1 cellular context compared by ENCODE assay signal in the genomic region with DNA sequence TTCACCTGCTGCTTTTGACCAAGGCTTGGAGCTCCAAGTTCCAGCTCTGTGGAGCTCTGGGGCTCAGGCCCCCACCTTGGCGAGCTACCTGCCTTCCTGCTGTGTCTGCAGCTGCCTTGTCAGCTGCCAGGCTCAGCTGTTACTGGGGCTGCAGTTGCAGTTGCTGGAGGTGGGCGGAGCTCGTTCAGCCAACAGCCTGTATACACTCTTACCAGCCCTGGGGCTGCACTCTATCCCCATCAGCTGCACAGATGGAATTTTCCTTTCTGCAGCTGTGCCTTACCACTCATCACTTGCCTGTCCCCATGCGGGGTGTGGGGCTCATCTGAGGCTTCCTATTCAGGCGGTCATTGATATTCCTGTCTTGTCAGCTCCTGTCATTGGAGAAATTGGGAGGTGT.
TF ChIP-seq lines count a peak whose summit lies in the region.

No MANE protein-coding gene starts in this region.

TF ChIP-seq in WTC11, 78 proteins besides CTCF, POLR2A, EP300 and RAD21 (continued from another document):
- TF ChIP-seq, protein P1, sequence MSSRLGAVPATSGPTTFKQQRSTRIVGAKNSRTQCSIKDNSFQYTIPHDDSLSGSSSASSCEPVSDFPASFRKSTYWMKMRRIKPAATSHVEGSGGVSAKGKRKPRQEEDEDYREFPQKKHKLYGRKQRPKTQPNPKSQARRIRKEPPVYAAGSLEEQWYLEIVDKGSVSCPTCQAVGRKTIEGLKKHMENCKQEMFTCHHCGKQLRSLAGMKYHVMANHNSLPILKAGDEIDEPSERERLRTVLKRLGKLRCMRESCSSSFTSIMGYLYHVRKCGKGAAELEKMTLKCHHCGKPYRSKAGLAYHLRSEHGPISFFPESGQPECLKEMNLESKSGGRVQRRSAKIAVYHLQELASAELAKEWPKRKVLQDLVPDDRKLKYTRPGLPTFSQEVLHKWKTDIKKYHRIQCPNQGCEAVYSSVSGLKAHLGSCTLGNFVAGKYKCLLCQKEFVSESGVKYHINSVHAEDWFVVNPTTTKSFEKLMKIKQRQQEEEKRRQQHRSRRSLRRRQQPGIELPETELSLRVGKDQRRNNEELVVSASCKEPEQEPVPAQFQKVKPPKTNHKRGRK (CRISPR knock-in tag; IDR thresholded peaks at IDR 0.05; ENCODE audit: borderline replicate concordance), result no peak
- no peak for TF ChIP-seq NFATC4 (CRISPR knock-in tag; IDR thresholded peaks at IDR 0.05)
- TF ChIP-seq, protein P2, sequence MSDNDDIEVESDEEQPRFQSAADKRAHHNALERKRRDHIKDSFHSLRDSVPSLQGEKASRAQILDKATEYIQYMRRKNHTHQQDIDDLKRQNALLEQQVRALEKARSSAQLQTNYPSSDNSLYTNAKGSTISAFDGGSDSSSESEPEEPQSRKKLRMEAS (CRISPR knock-in tag; IDR thresholded peaks at IDR 0.05), result no peak
- no peak for TF ChIP-seq SMAD4 (CRISPR knock-in tag; IDR thresholded peaks at IDR 0.05)
- TF ChIP-seq, protein P3, sequence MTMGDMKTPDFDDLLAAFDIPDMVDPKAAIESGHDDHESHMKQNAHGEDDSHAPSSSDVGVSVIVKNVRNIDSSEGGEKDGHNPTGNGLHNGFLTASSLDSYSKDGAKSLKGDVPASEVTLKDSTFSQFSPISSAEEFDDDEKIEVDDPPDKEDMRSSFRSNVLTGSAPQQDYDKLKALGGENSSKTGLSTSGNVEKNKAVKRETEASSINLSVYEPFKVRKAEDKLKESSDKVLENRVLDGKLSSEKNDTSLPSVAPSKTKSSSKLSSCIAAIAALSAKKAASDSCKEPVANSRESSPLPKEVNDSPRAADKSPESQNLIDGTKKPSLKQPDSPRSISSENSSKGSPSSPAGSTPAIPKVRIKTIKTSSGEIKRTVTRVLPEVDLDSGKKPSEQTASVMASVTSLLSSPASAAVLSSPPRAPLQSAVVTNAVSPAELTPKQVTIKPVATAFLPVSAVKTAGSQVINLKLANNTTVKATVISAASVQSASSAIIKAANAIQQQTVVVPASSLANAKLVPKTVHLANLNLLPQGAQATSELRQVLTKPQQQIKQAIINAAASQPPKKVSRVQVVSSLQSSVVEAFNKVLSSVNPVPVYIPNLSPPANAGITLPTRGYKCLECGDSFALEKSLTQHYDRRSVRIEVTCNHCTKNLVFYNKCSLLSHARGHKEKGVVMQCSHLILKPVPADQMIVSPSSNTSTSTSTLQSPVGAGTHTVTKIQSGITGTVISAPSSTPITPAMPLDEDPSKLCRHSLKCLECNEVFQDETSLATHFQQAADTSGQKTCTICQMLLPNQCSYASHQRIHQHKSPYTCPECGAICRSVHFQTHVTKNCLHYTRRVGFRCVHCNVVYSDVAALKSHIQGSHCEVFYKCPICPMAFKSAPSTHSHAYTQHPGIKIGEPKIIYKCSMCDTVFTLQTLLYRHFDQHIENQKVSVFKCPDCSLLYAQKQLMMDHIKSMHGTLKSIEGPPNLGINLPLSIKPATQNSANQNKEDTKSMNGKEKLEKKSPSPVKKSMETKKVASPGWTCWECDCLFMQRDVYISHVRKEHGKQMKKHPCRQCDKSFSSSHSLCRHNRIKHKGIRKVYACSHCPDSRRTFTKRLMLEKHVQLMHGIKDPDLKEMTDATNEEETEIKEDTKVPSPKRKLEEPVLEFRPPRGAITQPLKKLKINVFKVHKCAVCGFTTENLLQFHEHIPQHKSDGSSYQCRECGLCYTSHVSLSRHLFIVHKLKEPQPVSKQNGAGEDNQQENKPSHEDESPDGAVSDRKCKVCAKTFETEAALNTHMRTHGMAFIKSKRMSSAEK (CRISPR knock-in tag; IDR thresholded peaks at IDR 0.05; ENCODE audit: borderline replicate concordance), result no peak
- TF ChIP-seq NR2C2 (CRISPR knock-in tag; IDR thresholded peaks at IDR 0.05), result no peak
- TF ChIP-seq ZBTB21 (CRISPR knock-in tag; IDR thresholded peaks at IDR 0.05; ENCODE audit: borderline replicate concordance), result no peak
- no peak for TF ChIP-seq NR3C1 (CRISPR knock-in tag; conservative IDR thresholded peaks at IDR 0.05; ENCODE audit: low read depth)
- TF ChIP-seq, protein P4, sequence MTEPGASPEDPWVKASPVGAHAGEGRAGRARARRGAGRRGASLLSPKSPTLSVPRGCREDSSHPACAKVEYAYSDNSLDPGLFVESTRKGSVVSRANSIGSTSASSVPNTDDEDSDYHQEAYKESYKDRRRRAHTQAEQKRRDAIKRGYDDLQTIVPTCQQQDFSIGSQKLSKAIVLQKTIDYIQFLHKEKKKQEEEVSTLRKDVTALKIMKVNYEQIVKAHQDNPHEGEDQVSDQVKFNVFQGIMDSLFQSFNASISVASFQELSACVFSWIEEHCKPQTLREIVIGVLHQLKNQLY (CRISPR knock-in tag; IDR thresholded peaks at IDR 0.05), result no peak
- TF ChIP-seq, protein P5, sequence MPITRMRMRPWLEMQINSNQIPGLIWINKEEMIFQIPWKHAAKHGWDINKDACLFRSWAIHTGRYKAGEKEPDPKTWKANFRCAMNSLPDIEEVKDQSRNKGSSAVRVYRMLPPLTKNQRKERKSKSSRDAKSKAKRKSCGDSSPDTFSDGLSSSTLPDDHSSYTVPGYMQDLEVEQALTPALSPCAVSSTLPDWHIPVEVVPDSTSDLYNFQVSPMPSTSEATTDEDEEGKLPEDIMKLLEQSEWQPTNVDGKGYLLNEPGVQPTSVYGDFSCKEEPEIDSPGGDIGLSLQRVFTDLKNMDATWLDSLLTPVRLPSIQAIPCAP (CRISPR knock-in tag; IDR thresholded peaks at IDR 0.05), result no peak
- TF ChIP-seq, protein P6, sequence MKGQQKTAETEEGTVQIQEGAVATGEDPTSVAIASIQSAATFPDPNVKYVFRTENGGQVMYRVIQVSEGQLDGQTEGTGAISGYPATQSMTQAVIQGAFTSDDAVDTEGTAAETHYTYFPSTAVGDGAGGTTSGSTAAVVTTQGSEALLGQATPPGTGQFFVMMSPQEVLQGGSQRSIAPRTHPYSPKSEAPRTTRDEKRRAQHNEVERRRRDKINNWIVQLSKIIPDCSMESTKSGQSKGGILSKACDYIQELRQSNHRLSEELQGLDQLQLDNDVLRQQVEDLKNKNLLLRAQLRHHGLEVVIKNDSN (CRISPR knock-in tag; IDR thresholded peaks at IDR 0.05), result no peak
- no peak for TF ChIP-seq SOX15 (CRISPR knock-in tag; IDR thresholded peaks at IDR 0.05)
- TF ChIP-seq, protein P7, sequence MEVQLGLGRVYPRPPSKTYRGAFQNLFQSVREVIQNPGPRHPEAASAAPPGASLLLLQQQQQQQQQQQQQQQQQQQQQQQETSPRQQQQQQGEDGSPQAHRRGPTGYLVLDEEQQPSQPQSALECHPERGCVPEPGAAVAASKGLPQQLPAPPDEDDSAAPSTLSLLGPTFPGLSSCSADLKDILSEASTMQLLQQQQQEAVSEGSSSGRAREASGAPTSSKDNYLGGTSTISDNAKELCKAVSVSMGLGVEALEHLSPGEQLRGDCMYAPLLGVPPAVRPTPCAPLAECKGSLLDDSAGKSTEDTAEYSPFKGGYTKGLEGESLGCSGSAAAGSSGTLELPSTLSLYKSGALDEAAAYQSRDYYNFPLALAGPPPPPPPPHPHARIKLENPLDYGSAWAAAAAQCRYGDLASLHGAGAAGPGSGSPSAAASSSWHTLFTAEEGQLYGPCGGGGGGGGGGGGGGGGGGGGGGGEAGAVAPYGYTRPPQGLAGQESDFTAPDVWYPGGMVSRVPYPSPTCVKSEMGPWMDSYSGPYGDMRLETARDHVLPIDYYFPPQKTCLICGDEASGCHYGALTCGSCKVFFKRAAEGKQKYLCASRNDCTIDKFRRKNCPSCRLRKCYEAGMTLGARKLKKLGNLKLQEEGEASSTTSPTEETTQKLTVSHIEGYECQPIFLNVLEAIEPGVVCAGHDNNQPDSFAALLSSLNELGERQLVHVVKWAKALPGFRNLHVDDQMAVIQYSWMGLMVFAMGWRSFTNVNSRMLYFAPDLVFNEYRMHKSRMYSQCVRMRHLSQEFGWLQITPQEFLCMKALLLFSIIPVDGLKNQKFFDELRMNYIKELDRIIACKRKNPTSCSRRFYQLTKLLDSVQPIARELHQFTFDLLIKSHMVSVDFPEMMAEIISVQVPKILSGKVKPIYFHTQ (CRISPR knock-in tag; IDR thresholded peaks at IDR 0.05), result no peak
- TF ChIP-seq, protein P8, sequence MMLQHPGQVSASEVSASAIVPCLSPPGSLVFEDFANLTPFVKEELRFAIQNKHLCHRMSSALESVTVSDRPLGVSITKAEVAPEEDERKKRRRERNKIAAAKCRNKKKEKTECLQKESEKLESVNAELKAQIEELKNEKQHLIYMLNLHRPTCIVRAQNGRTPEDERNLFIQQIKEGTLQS (CRISPR knock-in tag; conservative IDR thresholded peaks at IDR 0.05), result no peak
- no peak for TF ChIP-seq TCF7 (CRISPR knock-in tag; IDR thresholded peaks at IDR 0.05; ENCODE audit: low read depth)
